20 cellular contexts compared by ENCODE assay signal in the genomic region with DNA sequence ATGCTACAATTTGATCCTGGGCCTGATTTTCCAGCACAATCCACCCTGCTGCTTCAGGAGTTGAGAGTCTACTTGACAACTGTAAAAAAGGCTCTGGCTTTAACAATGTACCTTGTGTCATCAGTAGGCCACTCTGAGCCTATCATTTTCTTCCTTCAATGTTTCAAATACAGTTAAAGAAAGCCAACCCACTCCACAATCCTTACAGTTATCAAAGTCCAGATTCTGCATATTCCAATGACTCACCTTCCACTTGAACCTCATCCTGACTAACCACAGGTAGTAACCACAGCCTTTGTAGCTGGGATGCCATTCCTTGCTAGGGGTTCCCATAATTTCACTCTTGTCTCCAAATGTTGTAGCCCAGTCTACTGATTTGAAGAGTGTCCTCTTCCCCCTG. TPM values are rescaled to one million over a fixed set of nuclear protein-coding genes. Genes with fewer than 3 reads are reported as not detected.
"Had no signal": no experiment of that assay in that cellular context is flagged by ENCODE, and none has a peak within 500 bp of the region (broad histone marks: within the 10 kb centered on the region; RNA-seq: fewer than 3 reads in every experiment).

No MANE protein-coding gene starts in this region.

- H3K4me1 ChIP-seq: foreskin keratinocyte had no signal

- H3K4me3 ChIP-seq: thoracic aorta had no signal

- ATAC-seq: foreskin keratinocyte; naive thymus-derived CD4-positive, alpha-beta T cell; T-helper 17 cell had no signal

- H3K27me3 ChIP-seq: foreskin keratinocyte had no signal

- H3K36me3 ChIP-seq: thoracic aorta had no signal

- DNase-seq: activated CD4-positive, alpha-beta T cell treated with anti-CD3 and anti-CD28 coated beads for 4 hours; activated CD4-positive, alpha-beta T cell treated with anti-CD3 and anti-CD28 coated beads, Interleukin-2, amount 50 U/mL, for 48 hours; activated CD4-positive, CD25-positive, alpha-beta regulatory T cell; activated naive CD4-positive, alpha-beta T cell treated with Interleukin-2 at 50 U/mL for 16 hours; activated naive CD8-positive, alpha-beta T cell treated with anti-CD3 and anti-CD28 coated beads for 36 hours; activated T-cell treated with anti-CD3 and anti-CD28 coated beads, Interleukin-2, amount 50 U/mL, for 48 hours; dermis blood vessel endothelial cell; effector memory CD4-positive, alpha-beta T cell; foreskin keratinocyte; immature natural killer cell; naive thymus-derived CD4-positive, alpha-beta T cell; stimulated activated CD4-positive, alpha-beta T cell treated with anti-CD3 and anti-CD28 coated beads, Interleukin-2, amount 100 ng/mL, for 48 hours; stimulated activated CD8-positive, alpha-beta memory T cell treated with anti-CD3 and anti-CD28 coated beads, Interleukin-4, amount 100 ng/mL, for 48 hours; stimulated activated naive CD4-positive, alpha-beta T cell; T-helper 17 cell had no signal

- H3K27ac ChIP-seq: foreskin keratinocyte, thoracic aorta had no signal

- H3K9me3 ChIP-seq: thoracic aorta had no signal

RNA-seq across cellular contexts. Expression of a gene that starts 35.5 kb away (rescaled TPM):
- total RNA-seq: activated naive CD8-positive, alpha-beta T cell treated with anti-CD3 and anti-CD28 coated beads for 36 hours; foreskin keratinocyte; mesenteric fat pad; naive thymus-derived CD4-positive, alpha-beta T cell; neural crest cell; osteoblast; posterior vena cava; T-helper 17 cell; thoracic aorta had no signal
- polyA plus RNA-seq: foreskin keratinocyte; immature natural killer cell; naive thymus-derived CD4-positive, alpha-beta T cell had no signal
